9 cellular contexts compared by ENCODE assay signal in the genomic region with DNA sequence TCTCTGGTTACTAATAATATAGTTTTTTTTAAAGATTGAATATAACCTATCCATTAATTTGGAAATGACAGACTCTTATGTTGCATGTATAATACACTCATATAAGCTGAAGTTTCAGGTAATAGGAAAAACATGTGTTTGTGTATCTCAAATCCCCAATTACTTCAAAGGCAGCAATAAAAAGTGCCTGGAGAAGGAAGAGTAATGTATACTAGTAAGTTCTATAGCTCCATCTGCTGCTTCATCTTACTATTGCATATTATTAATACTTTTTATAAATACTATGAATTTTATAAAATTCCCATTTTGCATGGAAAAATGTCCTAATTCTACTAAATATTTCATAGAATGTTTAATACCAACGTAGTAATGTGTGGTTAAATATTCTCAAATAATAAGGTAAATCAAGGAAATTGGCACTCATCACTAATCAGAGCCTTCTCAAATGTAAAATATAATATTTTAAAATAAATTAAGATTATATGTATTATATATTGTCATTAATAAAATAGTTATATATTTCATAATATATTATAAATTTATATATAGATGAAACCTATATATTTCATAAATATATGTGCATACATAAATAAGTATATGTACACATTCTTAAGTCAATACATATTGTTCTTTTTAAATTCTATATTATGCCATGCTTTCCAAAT.
A peak's percentile ranks its signal among the peaks of the same experiment; 100 is the strongest.
DNase-seq lines count a peak whose midpoint lies in the region; ATAC-seq, FAIRE-seq and TF ChIP-seq lines count a peak whose summit lies in the region.
"Had no signal": no experiment of that assay in that cellular context is flagged by ENCODE, and none has a peak within 500 bp of the region (broad histone marks: within the 10 kb centered on the region; RNA-seq: fewer than 3 reads in every experiment).

No MANE protein-coding gene starts in this region.

- H3K9me3 ChIP-seq in HEK293 (ENCODE audit: control insufficient read depth, insufficient read depth, low read depth, low read length), result no peaks in the 10 kb centered on the region
- no peaks in the 10 kb centered on the region for H3K9me3 ChIP-seq in fibroblast of lung (ENCODE audit: control insufficient read depth, insufficient read depth, low read depth, low read length)

- no peak overlapping the region for H3K4me2 ChIP-seq in fibroblast of lung (ENCODE audit: extremely low read depth, insufficient read depth, low read length)

- ATAC-seq in HG02610 (IDR thresholded peaks at IDR 0.05; ENCODE audit: unreplicated experiment) (no peak), GM18517 (IDR thresholded peaks at IDR 0.05; ENCODE audit: unreplicated experiment) (no peak)

- no peak overlapping the region for H2AFZ ChIP-seq in fibroblast of lung (ENCODE audit: low read length)

- TF ChIP-seq CTCF in HEK293 (tag by site-specific recombination; IDR thresholded peaks at IDR 0.05) (no peak), fibroblast of lung (conservative IDR thresholded peaks at IDR 0.05 in 1 of 2, IDR thresholded peaks at IDR 0.05 in 1 of 2; ENCODE audit: low read depth in 1 of 2, low read length in 2 of 2) (peak in 1 of 2 donors; percentile 48)

- H3K27me3 ChIP-seq in fibroblast of lung (ENCODE audit: control insufficient read depth, insufficient read depth, low read length), result no peaks in the 10 kb centered on the region

- H3K36me3 ChIP-seq in HEK293 (ENCODE audit: control insufficient read depth in 2 of 2, insufficient read depth in 1 of 2, low read length in 2 of 2) (no peaks in the 10 kb centered on the region), fibroblast of lung (ENCODE audit: control insufficient read depth, insufficient read depth, low read length) (no peaks in the 10 kb centered on the region)

- POLR2A ChIA-PET in HEK293 (lab: Yijun Ruan, JAX), result no interaction called here

- CTCF ChIA-PET in HEK293 (lab: Yijun Ruan, JAX), result interaction anchor here (0.6 to 2.7 kb wide), 10 partner anchors 10 to 1483 kb away, joined by 3 to 13 read pairs (median 4); a partner anchor contains a TSS

- intact Hi-C loops in posterior cingulate gyrus (cut with DNase I), result loop anchor here (2.0 to 10.0 kb wide), 2 partner anchors 543 to 759 kb away; a partner anchor contains a TSS

- H3K27ac ChIP-seq in HEK293 (ENCODE audit: extremely low read depth, low read depth, low read length) (no peak overlapping the region), fibroblast of lung (ENCODE audit: insufficient read depth, low read length) (no peak overlapping the region)

- H3K4me1 ChIP-seq in HEK293 (ENCODE audit: control insufficient read depth, insufficient read depth, low read length) (no peaks in the 10 kb centered on the region), fibroblast of lung (ENCODE audit: control insufficient read depth, extremely low read depth, insufficient read depth, low read length) (peaks cover 5% of the 10 kb centered on the region)

- DNase-seq in RKO (ENCODE audit: low spot score) (peak; percentile 75), fibroblast of lung (ENCODE audit: low read depth in 2 of 2) (peak; percentile 52 to 68), posterior cingulate gyrus (no peak), retina (no peak)
- DNase-seq: occipital lobe had no signal

- H3K4me3 ChIP-seq in HEK293 (ENCODE audit: low read depth, low read length), result no peak overlapping the region
- H3K4me3 ChIP-seq in fibroblast of lung (replicated peaks in 1 of 4; ENCODE audit: control extremely low read depth in 1 of 4, insufficient read depth in 1 of 4, low read depth in 3 of 4, low read length in 4 of 4), result no peak overlapping the region

- H3K9ac ChIP-seq in fibroblast of lung (ENCODE audit: insufficient read depth, low read length), result no peak overlapping the region

- no peaks in the 10 kb centered on the region for H4K20me1 ChIP-seq in fibroblast of lung (ENCODE audit: control insufficient read depth, extremely low read depth, insufficient read depth, low read length)

- no peaks in the 10 kb centered on the region for H3K79me2 ChIP-seq in fibroblast of lung (ENCODE audit: control insufficient read depth, insufficient read depth, low read length)

- FAIRE-seq in A204.1 (lab: Jason Lieb, UNC), result peak; percentile 93

TF ChIP-seq in HEK293, 187 proteins besides CTCF, POLR2A, EP300 and RAD21:
- TF ChIP-seq ZNF654 (tag by site-specific recombination; IDR thresholded peaks at IDR 0.05; ENCODE audit: low read depth), result peak; percentile 57
- TF ChIP-seq MZF1 (tag by site-specific recombination; IDR thresholded peaks at IDR 0.05; ENCODE audit: borderline replicate concordance), result peak; percentile 83; the same call in 1 of the 2 replicates
- peak; percentile 26; the same call in 1 of the 2 replicates for TF ChIP-seq TCF7L2 (IDR thresholded peaks at IDR 0.05; ENCODE audit: borderline replicate concordance, low read depth, low read length)
- no peak for TF ChIP-seq ZBTB17 (tag by site-specific recombination; IDR thresholded peaks at IDR 0.05)
- TF ChIP-seq ZNF660 (tag by site-specific recombination; IDR thresholded peaks at IDR 0.05), result no peak

Comparison
In these comparisons a context has a peak if more than half of its experiments do, and no peak if none do; other contexts are left out.
1. DNase-seq: peak in RKO (single experiment) and fibroblast of lung (2 of 2); none in posterior cingulate gyrus (0 of 10) and retina (single experiment).